Comparison of ENCODE assay signal across 11 cellular contexts in genomic region chr7:99657879-99658278, GRCh38. TPM values are rescaled to one million over a fixed set of nuclear protein-coding genes. Genes with fewer than 3 reads are reported as not detected.
"Had no signal": no experiment of that assay in that cellular context is flagged by ENCODE, and none has a peak within 500 bp of the region (broad histone marks: within the 10 kb centered on the region; RNA-seq: fewer than 3 reads in every experiment).

No MANE protein-coding gene starts in this region.

RNA-seq across cellular contexts. Expression of gene CYP3A5, which starts 21.9 kb away (rescaled TPM):
- total RNA-seq: activated B cell treated with CpG ODN at 0.5 μM for 24 hours; activated CD4-positive, alpha-beta memory T cell treated with anti-CD3 and anti-CD28 coated beads for 36 hours; activated CD4-positive, alpha-beta memory T cell treated with anti-CD3 and anti-CD28 coated beads, Interleukin-2, amount 10 ng/mL, durations not matched to agents 7 days and 5 days; activated CD4-positive, alpha-beta T cell treated with anti-CD3 and anti-CD28 coated beads for 36 hours; activated CD4-positive, alpha-beta T cell treated with anti-CD3 and anti-CD28 coated beads, Interleukin-2, amount 10 ng/mL, durations not matched to agents 24 days and 14 days; activated CD4-positive, alpha-beta T cell treated with anti-CD3 and anti-CD28 coated beads, Interleukin-2, amount 10 ng/mL, durations not matched to agents 7 days and 5 days; activated CD8-positive, alpha-beta memory T cell treated with anti-CD3 and anti-CD28 coated beads, Interleukin-2, amount 10 ng/mL, durations not matched to agents 7 days and 5 days; activated CD8-positive, alpha-beta T cell treated with anti-CD3 and anti-CD28 coated beads for 36 hours; activated CD8-positive, alpha-beta T cell treated with anti-CD3 and anti-CD28 coated beads, Interleukin-2, amount 10 ng/mL, durations not matched to agents 7 days and 5 days; T-helper 1 cell treated with Interleukin-12 subunit alpha and Interleukin-12 subunit beta and Interleukin-4 antibody, amounts not matched to agents 30 ng/mL and 1 ng/mL, for 36 hours; T-helper 2 cell treated with Interferon-gamma antibody and Interleukin-4, amounts not matched to agents 100 ng/mL and 5 ng/mL, for 36 hours had no signal
